8 cellular contexts compared by ENCODE assay signal in genomic region chr5:92907914-92908606, GRCh38.
A peak's percentile ranks its signal among the peaks of the same experiment; 100 is the strongest.
DNase-seq lines count a peak whose midpoint lies in the region; ATAC-seq and TF ChIP-seq lines count a peak whose summit lies in the region.

No MANE protein-coding gene starts in this region.

- no peak overlapping the region for H3K4me3 Mint-ChIP-seq in Calu3 (ENCODE audit: low read depth, unreplicated experiment)

- no peak overlapping the region for H3K4me3 ChIP-seq in fibroblast of the aortic adventitia (ENCODE audit: low read depth, low read length)

- no peaks in the 10 kb centered on the region for H3K9me3 Mint-ChIP-seq in Calu3 (ENCODE audit: low read depth, unreplicated experiment)

- no peaks in the 10 kb centered on the region for H3K27me3 Mint-ChIP-seq in Calu3 (ENCODE audit: unreplicated experiment)

- peak; percentile 59 for ATAC-seq in GM21526 (IDR thresholded peaks at IDR 0.05; ENCODE audit: low FRiP score, unreplicated experiment)
- no peak for ATAC-seq in left ventricle myocardium superior

- CTCF ChIA-PET in Calu3 (lab: Charles Lee): interaction anchor here (0.6 to 2.6 kb wide), 3 partner anchors 11 to 893 kb away, joined by 3 to 8 read pairs (median 3); no protein-coding TSS in a partner anchor

- peaks cover 53% of the 10 kb centered on the region for H3K4me1 Mint-ChIP-seq in Calu3 (ENCODE audit: low read depth, unreplicated experiment)

- TF ChIP-seq CTCF in Calu3 (IDR thresholded peaks at IDR 0.05; ENCODE audit: unreplicated experiment): no peak
- TF ChIP-seq CTCF in fibroblast of the aortic adventitia (IDR thresholded peaks at IDR 0.05; ENCODE audit: insufficient read depth, low read length): no peak

- DNase-seq in Calu3 (no peak), LoVo (ENCODE audit: low spot score) (peak; percentile 19), fibroblast of the aortic adventitia (ENCODE audit: low read depth) (peak; percentile 68), C1 segment of cervical spinal cord (lab: John Stamatoyannopoulos, UW) (no peak), SW480 (ENCODE audit: low spot score) (no peak), left ventricle myocardium superior (no peak), cerebellar nuclear complex (lab: John Stamatoyannopoulos, UW) (no peak)

- H3K27ac Mint-ChIP-seq in Calu3 (ENCODE audit: unreplicated experiment): peak overlapping the region; percentile 9

- BruUV-seq in Calu3 (replicated peaks; lab: Mats Ljungman, UMichigan): no TSS peak

- intact Hi-C loops in Calu3 (cut with micrococcal nuclease; ENCODE audit: unreplicated experiment) (no loop called here), left ventricle myocardium superior (cut with micrococcal nuclease) (no loop called here)

- H3K36me3 Mint-ChIP-seq in Calu3 (ENCODE audit: insufficient read depth, unreplicated experiment): no peaks in the 10 kb centered on the region

Comparison
In these comparisons a context has a peak if more than half of its experiments do, and no peak if none do; other contexts are left out.
1. DNase-seq: peak in LoVo (single experiment) and fibroblast of the aortic adventitia (single experiment); none in Calu3 (single experiment), C1 segment of cervical spinal cord (0 of 14), SW480 (single experiment), left ventricle myocardium superior (single experiment) and cerebellar nuclear complex (0 of 2).